Comparison of ENCODE assay signal across 12 cellular contexts in genomic region chr6:155524249-155524651, GRCh38.
DNase-seq lines count a peak whose midpoint lies in the region; ATAC-seq and TF ChIP-seq lines count a peak whose summit lies in the region.
"Had no signal": no experiment of that assay in that cellular context is flagged by ENCODE, and none has a peak within 500 bp of the region (broad histone marks: within the 10 kb centered on the region; RNA-seq: fewer than 3 reads in every experiment).

No MANE protein-coding gene starts in this region.

- H3K27me3 ChIP-seq in tibial nerve = no peaks in the 10 kb centered on the region
- H3K27me3 ChIP-seq: BE2C had no signal

- TF ChIP-seq EP300 in tibial nerve (IDR thresholded peaks at IDR 0.05) = no peak

- peaks cover 3% of the 10 kb centered on the region for H3K9me3 Mint-ChIP-seq in activated CD4-positive, alpha-beta T cell treated with anti-CD3 and anti-CD28 coated beads, Interleukin-2, amount 10 ng/mL, durations not matched to agents 7 days and 5 days
- H3K9me3 Mint-ChIP-seq in brain (peaks cover 0 to 3% (median 2%) of the 10 kb centered on the region in 5 experiments), osteocyte (ENCODE audit: unreplicated experiment) (no peaks in the 10 kb centered on the region)
- H3K9me3 Mint-ChIP-seq: endodermal cell had no signal

- POLR2A ChIA-PET in activated CD4-positive, alpha-beta T cell treated with anti-CD3 and anti-CD28 coated beads, Interleukin-2, amount 10 ng/mL, durations not matched to agents 7 days and 5 days (lab: Charles Lee) = no interaction called here

- H3K4me1 Mint-ChIP-seq in activated CD4-positive, alpha-beta T cell treated with anti-CD3 and anti-CD28 coated beads, Interleukin-2, amount 10 ng/mL, durations not matched to agents 7 days and 5 days = peaks cover 15% of the 10 kb centered on the region
- H3K4me1 Mint-ChIP-seq in brain (peaks cover 19% of the 10 kb centered on the region), osteocyte (ENCODE audit: unreplicated experiment) (peaks cover 17% of the 10 kb centered on the region)

- TF ChIP-seq CTCF in brain (conservative IDR thresholded peaks at IDR 0.05) (no peak), osteocyte (IDR thresholded peaks at IDR 0.05) (no peak), tibial nerve (IDR thresholded peaks at IDR 0.05) (no peak)

- no peak for ATAC-seq in HG03521 (IDR thresholded peaks at IDR 0.05; ENCODE audit: unreplicated experiment)

- H3K36me3 Mint-ChIP-seq in activated CD4-positive, alpha-beta T cell treated with anti-CD3 and anti-CD28 coated beads, Interleukin-2, amount 10 ng/mL, durations not matched to agents 7 days and 5 days (ENCODE audit: low read depth) = no peaks in the 10 kb centered on the region
- H3K36me3 Mint-ChIP-seq in brain (no peaks in the 10 kb centered on the region), osteocyte (ENCODE audit: unreplicated experiment) (no peaks in the 10 kb centered on the region)

- H3K27ac Mint-ChIP-seq in activated CD4-positive, alpha-beta T cell treated with anti-CD3 and anti-CD28 coated beads, Interleukin-2, amount 10 ng/mL, durations not matched to agents 7 days and 5 days = no peak overlapping the region
- H3K27ac Mint-ChIP-seq in brain = peak overlapping the region in 4 of 5 experiments; percentile 22 to 76 (median 62)
- H3K27ac Mint-ChIP-seq in osteocyte (ENCODE audit: unreplicated experiment) = peak overlapping the region; percentile 15

- H3K27me3 Mint-ChIP-seq in activated CD4-positive, alpha-beta T cell treated with anti-CD3 and anti-CD28 coated beads, Interleukin-2, amount 10 ng/mL, durations not matched to agents 7 days and 5 days = no peaks in the 10 kb centered on the region
- H3K27me3 Mint-ChIP-seq in brain (peaks cover 4% of the 10 kb centered on the region), osteocyte (ENCODE audit: unreplicated experiment) (no peaks in the 10 kb centered on the region)

- no peak overlapping the region for H3K4me3 ChIP-seq in tibial nerve

- H3K36me3 ChIP-seq in tibial nerve = no peaks in the 10 kb centered on the region
- H3K36me3 ChIP-seq: BE2C had no signal

- no peaks in the 10 kb centered on the region for H3K9me3 ChIP-seq in tibial nerve
- H3K9me3 ChIP-seq: BE2C had no signal

- DNase-seq in activated CD4-positive, alpha-beta T cell treated with anti-CD3 and anti-CD28 coated beads for 48 hours = peak; percentile 31
- no peak for DNase-seq in activated CD4-positive, alpha-beta T cell treated with anti-CD3 and anti-CD28 coated beads, Interleukin-2, amount 10 ng/mL, durations not matched to agents 7 days and 5 days
- peak; percentile 55 for DNase-seq in NCI-H146 treated with DMSO at 0.1 percent for 48 hours (lab: John Stamatoyannopoulos, UW; ENCODE audit: unreplicated experiment)
- no peak for DNase-seq in osteocyte (ENCODE audit: extremely low spot score, unreplicated experiment)
- DNase-seq in tibial nerve (ENCODE audit: low spot score in 2 of 2) = no peak
- no peak for DNase-seq in NCI-H2227 treated with DMSO at 0.1 percent for 48 hours (lab: John Stamatoyannopoulos, UW)
- DNase-seq: activated gamma-delta T cell, BE2C, NCI-H2171 had no signal

- 68 to 84% methylated on average over 2 of the region's 2 CpGs for WGBS in tibial nerve, 2 donors

- TF ChIP-seq POLR2A in tibial nerve (IDR thresholded peaks at IDR 0.05) = no peak

- no peak overlapping the region for H3K4me3 Mint-ChIP-seq in activated CD4-positive, alpha-beta T cell treated with anti-CD3 and anti-CD28 coated beads, Interleukin-2, amount 10 ng/mL, durations not matched to agents 7 days and 5 days
- H3K4me3 Mint-ChIP-seq in brain (no peak overlapping the region), osteocyte (ENCODE audit: unreplicated experiment) (no peak overlapping the region)
- H3K4me3 Mint-ChIP-seq: endodermal cell had no signal

- H3K27ac ChIP-seq in tibial nerve = peak overlapping the region in 1 of 4 donors; percentile 21

- H3K4me1 ChIP-seq in tibial nerve = peaks cover 0 to 10% (median 0%) of the 10 kb centered on the region in 4 donors

- CTCF ChIA-PET in activated CD4-positive, alpha-beta T cell treated with anti-CD3 and anti-CD28 coated beads, Interleukin-2, amount 10 ng/mL, durations not matched to agents 7 days and 5 days (lab: Charles Lee) = interaction anchor here (1.0 kb wide), 1 partner anchor 19 kb away, joined by 3 read pairs; no protein-coding TSS in a partner anchor

Comparison
In these comparisons a context has a peak if more than half of its experiments do, and no peak if none do; other contexts are left out.
1. DNase-seq: peak in activated CD4-positive, alpha-beta T cell treated with anti-CD3 and anti-CD28 coated beads for 48 hours (single experiment) and NCI-H146 treated with DMSO at 0.1 percent for 48 hours (single experiment); none in activated CD4-positive, alpha-beta T cell treated with anti-CD3 and anti-CD28 coated beads, Interleukin-2, amount 10 ng/mL, durations not matched to agents 7 days and 5 days (single experiment), osteocyte (single experiment), tibial nerve (0 of 2) and NCI-H2227 treated with DMSO at 0.1 percent for 48 hours (single experiment).